Comparison of ENCODE assay signal across 16 cellular contexts in the genomic region with DNA sequence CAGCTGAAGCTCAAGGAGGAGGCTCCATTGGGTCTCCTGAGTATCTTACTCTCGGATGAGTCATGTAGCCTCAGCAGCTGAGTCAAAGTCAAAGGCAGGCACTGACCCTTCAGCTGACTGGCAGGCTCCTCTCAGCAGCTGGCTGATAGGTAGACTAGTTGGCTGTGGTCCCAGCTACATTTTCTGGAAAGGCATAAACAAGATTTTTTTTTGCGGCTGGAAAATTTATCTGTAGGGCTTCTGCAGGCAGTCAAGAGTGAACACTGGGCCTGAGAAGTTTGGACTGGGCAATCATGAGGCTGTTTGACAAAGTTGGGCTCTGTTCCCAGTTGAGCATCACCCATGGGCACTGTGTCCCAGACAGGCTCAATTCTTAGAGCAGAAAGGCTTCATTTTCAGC.
A peak's percentile ranks its signal among the peaks of the same experiment; 100 is the strongest.
DNase-seq lines count a peak whose midpoint lies in the region; ATAC-seq, FAIRE-seq and TF ChIP-seq lines count a peak whose summit lies in the region.
"Had no signal": no experiment of that assay in that cellular context is flagged by ENCODE, and none has a peak within 500 bp of the region (broad histone marks: within the 10 kb centered on the region; RNA-seq: fewer than 3 reads in every experiment).

No MANE protein-coding gene starts in this region.

- ATAC-seq in GM21723 (IDR thresholded peaks at IDR 0.05; ENCODE audit: unreplicated experiment), result no peak
- ATAC-seq in activated CD8-positive, alpha-beta T cell treated with anti-CD3 and anti-CD28 coated beads for 36 hours, result no peak
- ATAC-seq: effector memory CD8-positive, alpha-beta T cell had no signal

- no peaks in the 10 kb centered on the region for H3K4me1 Mint-ChIP-seq in activated CD8-positive, alpha-beta T cell treated with anti-CD3 and anti-CD28 coated beads for 36 hours (ENCODE audit: low read depth)
- H3K4me1 Mint-ChIP-seq: activated B cell treated with CpG ODN at 0.5 μM for 24 hours had no signal

- intact Hi-C loops in activated CD8-positive, alpha-beta T cell treated with anti-CD3 and anti-CD28 coated beads for 36 hours (cut with micrococcal nuclease), result no loop called here

- CTCF ChIA-PET in activated CD8-positive, alpha-beta T cell treated with anti-CD3 and anti-CD28 coated beads for 36 hours (lab: Charles Lee), result no interaction called here

- peaks cover 5% of the 10 kb centered on the region for H3K9me3 Mint-ChIP-seq in activated CD8-positive, alpha-beta T cell treated with anti-CD3 and anti-CD28 coated beads for 36 hours
- H3K9me3 Mint-ChIP-seq: type B pancreatic cell had no signal

- no peak for FAIRE-seq in H54 (lab: Jason Lieb, UNC)

- DNase-seq in DMS 273 (lab: John Stamatoyannopoulos, UW; ENCODE audit: unreplicated experiment) (peak; percentile 27), DMS 273 treated with DMSO at 0.1 percent for 48 hours (lab: John Stamatoyannopoulos, UW) (no peak), NCI-H2196 treated with DMSO at 0.1 percent for 48 hours (lab: John Stamatoyannopoulos, UW; ENCODE audit: unreplicated experiment) (peak; percentile 43), globus pallidus (ENCODE audit: low spot score) (peak; percentile 84), putamen (ENCODE audit: low spot score) (peak; percentile 81), H54 (ENCODE audit: insufficient read length, low spot score) (no peak)
- DNase-seq in activated CD8-positive, alpha-beta T cell treated with anti-CD3 and anti-CD28 coated beads for 36 hours, result no peak
- DNase-seq: activated B cell treated with CpG ODN at 0.5 μM for 24 hours; activated gamma-delta T cell treated with Interleukin-2 at 50 U/mL for 16 hours; CD4-positive, alpha-beta T cell; effector memory CD8-positive, alpha-beta T cell; foreskin fibroblast; NCI-H526; stimulated activated CD4-positive, alpha-beta T cell treated with anti-CD3 and anti-CD28 coated beads, Interleukin-2, amount 100 ng/mL, for 24 hours had no signal

- TF ChIP-seq CTCF in activated CD8-positive, alpha-beta T cell treated with anti-CD3 and anti-CD28 coated beads for 36 hours (IDR thresholded peaks at IDR 0.05), result no peak

- no peak overlapping the region for H3K4me3 Mint-ChIP-seq in activated CD8-positive, alpha-beta T cell treated with anti-CD3 and anti-CD28 coated beads for 36 hours
- H3K4me3 Mint-ChIP-seq: activated B cell treated with CpG ODN at 0.5 μM for 24 hours; CD4-positive, alpha-beta T cell; effector memory CD8-positive, alpha-beta T cell; type B pancreatic cell had no signal

- TF ChIP-seq POLR2A in H54 (IDR thresholded peaks at IDR 0.05; ENCODE audit: low read depth, low read length), result no peak

- POLR2A ChIA-PET in activated CD8-positive, alpha-beta T cell treated with anti-CD3 and anti-CD28 coated beads for 36 hours (lab: Charles Lee), result no interaction called here

- H3K27me3 Mint-ChIP-seq in activated CD8-positive, alpha-beta T cell treated with anti-CD3 and anti-CD28 coated beads for 36 hours, result no peaks in the 10 kb centered on the region
- H3K27me3 Mint-ChIP-seq: activated B cell treated with CpG ODN at 0.5 μM for 24 hours; effector memory CD8-positive, alpha-beta T cell; type B pancreatic cell had no signal

- H3K36me3 Mint-ChIP-seq in activated CD8-positive, alpha-beta T cell treated with anti-CD3 and anti-CD28 coated beads for 36 hours (ENCODE audit: low read depth), result no peaks in the 10 kb centered on the region
- H3K36me3 Mint-ChIP-seq: type B pancreatic cell had no signal

- H3K27ac Mint-ChIP-seq in activated CD8-positive, alpha-beta T cell treated with anti-CD3 and anti-CD28 coated beads for 36 hours, result no peak overlapping the region
- H3K27ac Mint-ChIP-seq: activated B cell treated with CpG ODN at 0.5 μM for 24 hours; CD4-positive, alpha-beta T cell; effector memory CD8-positive, alpha-beta T cell; type B pancreatic cell had no signal

Comparison
In these comparisons a context has a peak if more than half of its experiments do, and no peak if none do; other contexts are left out.
1. DNase-seq: peak in DMS 273 (single experiment), NCI-H2196 treated with DMSO at 0.1 percent for 48 hours (single experiment), globus pallidus (single experiment) and putamen (single experiment); none in DMS 273 treated with DMSO at 0.1 percent for 48 hours (single experiment), H54 (single experiment) and activated CD8-positive, alpha-beta T cell treated with anti-CD3 and anti-CD28 coated beads for 36 hours (single experiment).